ENCODE assay signal across 8 cellular contexts in genomic region chr14:57060276-57060956, GRCh38.
DNase-seq lines count a peak whose midpoint lies in the region; ATAC-seq, FAIRE-seq and TF ChIP-seq lines count a peak whose summit lies in the region.

No MANE protein-coding gene starts in this region.

- H3K9me3 Mint-ChIP-seq in activated naive CD8-positive, alpha-beta T cell treated with anti-CD3 and anti-CD28 coated beads for 36 hours: no peaks in the 10 kb centered on the region

- H3K9ac ChIP-seq in kidney (ENCODE audit: low read length in 2 of 2): no peak overlapping the region

- no peaks in the 10 kb centered on the region for H3K36me3 ChIP-seq in kidney (ENCODE audit: control insufficient read depth in 1 of 2, insufficient read depth in 2 of 2, low read length in 2 of 2)

- H3K4me3 Mint-ChIP-seq in activated naive CD8-positive, alpha-beta T cell treated with anti-CD3 and anti-CD28 coated beads for 36 hours: no peak overlapping the region

- no peak overlapping the region for H3K27ac Mint-ChIP-seq in activated naive CD8-positive, alpha-beta T cell treated with anti-CD3 and anti-CD28 coated beads for 36 hours

- H3K36me3 Mint-ChIP-seq in activated naive CD8-positive, alpha-beta T cell treated with anti-CD3 and anti-CD28 coated beads for 36 hours: no peaks in the 10 kb centered on the region

- DNase-seq in ELF-1 (ENCODE audit: low read depth, low spot score): peak; percentile 46
- DNase-seq in activated naive CD8-positive, alpha-beta T cell treated with anti-CD3 and anti-CD28 coated beads for 36 hours: peak; percentile 24
- DNase-seq in stimulated activated CD8-positive, alpha-beta memory T cell treated with anti-CD3 and anti-CD28 coated beads, Interleukin-15, amount 100 ng/mL, for 48 hours (ENCODE audit: low read depth in 2 of 2): peak; percentile 9 to 16
- no peak for DNase-seq in activated CD8-positive, alpha-beta memory T cell treated with anti-CD3 and anti-CD28 coated beads, Interleukin-2, amount 50 U/mL, for 4 hours
- no peak for DNase-seq in left ventricle myocardium superior
- DNase-seq in kidney: no peak

- H3K4me3 ChIP-seq in kidney (ENCODE audit: low read length in 2 of 2): no peak overlapping the region

- no peak overlapping the region for H3K27ac ChIP-seq in kidney (ENCODE audit: low read depth in 2 of 2, low read length in 2 of 2)

- TF ChIP-seq CTCF in kidney (IDR thresholded peaks at IDR 0.05; ENCODE audit: borderline replicate concordance, extremely low read depth, insufficient read depth): no peak

- FAIRE-seq in kidney (lab: Jason Lieb, UNC): no peak

- no peaks in the 10 kb centered on the region for H3K9me3 ChIP-seq in kidney (ENCODE audit: control insufficient read depth in 1 of 2, low read length in 2 of 2)

- ATAC-seq in GM19455 (IDR thresholded peaks at IDR 0.05; ENCODE audit: unreplicated experiment) (peak; percentile 95), HG03378 (IDR thresholded peaks at IDR 0.05; ENCODE audit: unreplicated experiment) (peak; percentile 97), left ventricle myocardium superior (no peak)

- no peaks in the 10 kb centered on the region for H3K4me1 ChIP-seq in kidney (ENCODE audit: control insufficient read depth in 1 of 2, insufficient read depth in 1 of 2, low read depth in 1 of 2, low read length in 2 of 2)

- intact Hi-C loops in left ventricle myocardium superior (cut with micrococcal nuclease) (no loop called here), kidney (cut with DNase I) (no loop called here)

- peaks cover 29% of the 10 kb centered on the region for H3K27me3 Mint-ChIP-seq in activated naive CD8-positive, alpha-beta T cell treated with anti-CD3 and anti-CD28 coated beads for 36 hours

- H3K4me1 Mint-ChIP-seq in activated naive CD8-positive, alpha-beta T cell treated with anti-CD3 and anti-CD28 coated beads for 36 hours: peaks cover 15% of the 10 kb centered on the region

Comparison
In these comparisons a context has a peak if more than half of its experiments do, and no peak if none do; other contexts are left out.
1. DNase-seq: peak in ELF-1 (single experiment), activated naive CD8-positive, alpha-beta T cell treated with anti-CD3 and anti-CD28 coated beads for 36 hours (single experiment) and stimulated activated CD8-positive, alpha-beta memory T cell treated with anti-CD3 and anti-CD28 coated beads, Interleukin-15, amount 100 ng/mL, for 48 hours (2 of 2); none in activated CD8-positive, alpha-beta memory T cell treated with anti-CD3 and anti-CD28 coated beads, Interleukin-2, amount 50 U/mL, for 4 hours (single experiment), left ventricle myocardium superior (single experiment) and kidney (single experiment).